Comparison of ENCODE assay signal across 2 cellular contexts in genomic region chr6:37135835-37136694, GRCh38.
TF ChIP-seq lines count a peak whose summit lies in the region.

No MANE protein-coding gene starts in this region.

TF ChIP-seq in SK-N-SH treated with all-trans-retinoic acid at 6 μM for 48 hours, 23 proteins besides CTCF, POLR2A, EP300 and RAD21 (continued from another document):
- TF ChIP-seq CSDC2 (CRISPR knock-in tag; IDR thresholded peaks at IDR 0.05) (no peak), ISL1 (CRISPR knock-in tag; IDR thresholded peaks at IDR 0.05) (no peak), OSR1 (CRISPR knock-in tag; IDR thresholded peaks at IDR 0.05) (no peak), POU6F1 (CRISPR knock-in tag; IDR thresholded peaks at IDR 0.05; ENCODE audit: borderline replicate concordance, low read depth) (no peak), ARNTL (CRISPR knock-in tag; IDR thresholded peaks at IDR 0.05; ENCODE audit: borderline replicate concordance, low read depth) (no peak), GLIS3 (CRISPR knock-in tag; IDR thresholded peaks at IDR 0.05) (no peak), PPARA (CRISPR knock-in tag; IDR thresholded peaks at IDR 0.05; ENCODE audit: borderline replicate concordance) (no peak), ZFP3 (CRISPR knock-in tag; IDR thresholded peaks at IDR 0.05) (no peak), ZNF565 (CRISPR knock-in tag; conservative IDR thresholded peaks at IDR 0.05; ENCODE audit: low read depth) (no peak)

TF ChIP-seq in liver, 16 proteins besides CTCF, POLR2A, EP300 and RAD21 (continued from another document):
- TF ChIP-seq REST (IDR thresholded peaks at IDR 0.05), result no peak
- TF ChIP-seq NR2F2 (IDR thresholded peaks at IDR 0.05), result peak; percentile 6
- TF ChIP-seq EGR1 (IDR thresholded peaks at IDR 0.05; ENCODE audit: low read depth in 2 of 2), result peak in 1 of 2 donors; percentile 25
- no peak for TF ChIP-seq ATF3 (IDR thresholded peaks at IDR 0.05)
- TF ChIP-seq MAX (IDR thresholded peaks at IDR 0.05), result peak; percentile 57
- no peak for TF ChIP-seq GABPA (IDR thresholded peaks at IDR 0.05 in 1 of 2, conservative IDR thresholded peaks at IDR 0.05 in 1 of 2)
- peak; percentile 34 for TF ChIP-seq FOXA2 (IDR thresholded peaks at IDR 0.05)
- TF ChIP-seq TAF1 (conservative IDR thresholded peaks at IDR 0.05), result no peak
- TF ChIP-seq RXRA (IDR thresholded peaks at IDR 0.05), result peak; percentile 71 to 78
- peak; percentile 63 for TF ChIP-seq HNF4G (IDR thresholded peaks at IDR 0.05)
- no peak for TF ChIP-seq FOXA1 (IDR thresholded peaks at IDR 0.05)
- TF ChIP-seq YY1 (IDR thresholded peaks at IDR 0.05), result peak; percentile 65
